Comparison of ENCODE assay signal across 9 cellular contexts in the genomic region with DNA sequence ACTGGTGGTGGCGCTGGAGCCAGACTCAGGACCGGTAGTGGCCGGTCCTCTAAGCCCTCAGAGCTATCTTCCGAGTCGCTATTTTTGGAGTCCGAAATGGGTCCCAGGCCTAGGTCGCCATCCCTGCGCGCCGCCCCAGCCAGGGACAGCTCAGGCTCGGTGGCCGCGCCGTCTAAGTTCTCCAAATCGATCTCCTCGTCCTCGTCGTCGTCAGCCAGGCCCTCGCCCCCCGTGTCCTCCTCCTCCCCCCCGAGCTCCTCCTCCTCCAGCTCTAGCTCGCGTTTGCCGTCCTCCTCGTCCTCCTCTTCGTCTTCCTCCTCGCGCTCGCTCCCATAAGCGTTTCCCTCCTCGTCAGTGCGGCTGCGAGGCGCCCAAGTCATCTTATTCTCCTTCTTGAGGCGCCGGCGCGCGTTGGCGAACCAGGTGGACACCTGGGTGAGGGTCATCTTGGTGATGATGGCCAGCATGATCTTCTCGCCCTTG. TPM values are rescaled to one million over a fixed set of nuclear protein-coding genes. Genes with fewer than 3 reads are reported as not detected.
DNase-seq lines count a peak whose midpoint lies in the region; ATAC-seq and TF ChIP-seq lines count a peak whose summit lies in the region.
"Had no signal": no experiment of that assay in that cellular context is flagged by ENCODE, and none has a peak within 500 bp of the region (broad histone marks: within the 10 kb centered on the region; RNA-seq: fewer than 3 reads in every experiment).

No MANE protein-coding gene starts in this region.

- H3K4me3 ChIP-seq in thymus (ENCODE audit: low read length) = no peak overlapping the region
- H3K4me3 ChIP-seq in BE2C (ENCODE audit: low read depth, low read length) = no peak overlapping the region

- H3K9me3 ChIP-seq in thymus (ENCODE audit: control insufficient read depth) (no peaks in the 10 kb centered on the region), BE2C (no peaks in the 10 kb centered on the region)

- H3K36me3 ChIP-seq in thymus (ENCODE audit: control insufficient read depth, insufficient read depth) (no peaks in the 10 kb centered on the region), BE2C (no peaks in the 10 kb centered on the region)

- no peak for TF ChIP-seq CTCF in BE2C (IDR thresholded peaks at IDR 0.05; ENCODE audit: low read depth, low read length)

- ATAC-seq in HG03280 (IDR thresholded peaks at IDR 0.05; ENCODE audit: unreplicated experiment) (no peak), HG03442 (IDR thresholded peaks at IDR 0.05; ENCODE audit: unreplicated experiment) (no peak)

- H3K27me3 ChIP-seq in thymus (ENCODE audit: control insufficient read depth, insufficient read depth) = peaks cover 93% of the 10 kb centered on the region
- H3K27me3 ChIP-seq in BE2C = peaks cover 76% of the 10 kb centered on the region

- DNase-seq in activated CD8-positive, alpha-beta memory T cell treated with anti-CD3 and anti-CD28 coated beads, Interleukin-2, amount 50 U/mL, for 48 hours = peak; percentile 54
- DNase-seq in activated CD8-positive, alpha-beta memory T cell treated with anti-CD3 and anti-CD28 coated beads for 24 hours = no peak
- DNase-seq in activated T-helper 1 cell treated with anti-CD3 and anti-CD28 coated beads, Interleukin-12 subunit alpha, Interleukin-12 subunit beta, Interleukin-2, Interleukin-4 antibody, amounts not matched to agents 30 ng/mL and 10 ng/mL and 1 ng/mL, durations not matched to agents 14 hours and 24 hours and 36 hours (ENCODE audit: low spot score) = no peak
- DNase-seq in immature natural killer cell = no peak
- DNase-seq in BE2C = no peak
- DNase-seq: NCI-H1930 had no signal

- peaks cover 15% of the 10 kb centered on the region for H3K4me1 Mint-ChIP-seq in activated T-helper 1 cell treated with anti-CD3 and anti-CD28 coated beads, Interleukin-12 subunit alpha, Interleukin-12 subunit beta, Interleukin-2, Interleukin-4 antibody, amounts not matched to agents 30 ng/mL and 10 ng/mL and 1 ng/mL, durations not matched to agents 14 hours and 24 hours and 36 hours (ENCODE audit: low read depth)
- H3K4me1 Mint-ChIP-seq in immature natural killer cell = peaks cover 13% of the 10 kb centered on the region in 2 donors

- intact Hi-C loops in activated T-helper 1 cell treated with anti-CD3 and anti-CD28 coated beads, Interleukin-12 subunit alpha, Interleukin-12 subunit beta, Interleukin-2, Interleukin-4 antibody, amounts not matched to agents 30 ng/mL and 10 ng/mL and 1 ng/mL, durations not matched to agents 14 hours and 24 hours and 36 hours (cut with micrococcal nuclease) = loop anchor here (5.0 kb wide), 4 partner anchors 87 to 1042 kb away; no protein-coding TSS in a partner anchor

- H3K27me3 Mint-ChIP-seq in activated T-helper 1 cell treated with anti-CD3 and anti-CD28 coated beads, Interleukin-12 subunit alpha, Interleukin-12 subunit beta, Interleukin-2, Interleukin-4 antibody, amounts not matched to agents 30 ng/mL and 10 ng/mL and 1 ng/mL, durations not matched to agents 14 hours and 24 hours and 36 hours (ENCODE audit: insufficient read depth) = peaks cover 65% of the 10 kb centered on the region
- peaks cover 23 to 34% (median 28%) of the 10 kb centered on the region in 3 donors for H3K27me3 Mint-ChIP-seq in immature natural killer cell (ENCODE audit: low read depth in 3 of 3)

- H3K36me3 Mint-ChIP-seq in activated T-helper 1 cell treated with anti-CD3 and anti-CD28 coated beads, Interleukin-12 subunit alpha, Interleukin-12 subunit beta, Interleukin-2, Interleukin-4 antibody, amounts not matched to agents 30 ng/mL and 10 ng/mL and 1 ng/mL, durations not matched to agents 14 hours and 24 hours and 36 hours (ENCODE audit: low read depth) = peaks cover 2% of the 10 kb centered on the region
- H3K36me3 Mint-ChIP-seq in immature natural killer cell = peaks cover 0 to 4% (median 0%) of the 10 kb centered on the region in 3 donors

- H3K4me3 Mint-ChIP-seq in activated T-helper 1 cell treated with anti-CD3 and anti-CD28 coated beads, Interleukin-12 subunit alpha, Interleukin-12 subunit beta, Interleukin-2, Interleukin-4 antibody, amounts not matched to agents 30 ng/mL and 10 ng/mL and 1 ng/mL, durations not matched to agents 14 hours and 24 hours and 36 hours = peak overlapping the region; percentile 77
- peak overlapping the region in 3 of 5 donors; percentile 15 to 35 (median 26) for H3K4me3 Mint-ChIP-seq in immature natural killer cell

- H3K4me1 ChIP-seq in thymus (ENCODE audit: control insufficient read depth, insufficient read depth, low read length) (no peaks in the 10 kb centered on the region), BE2C (no peaks in the 10 kb centered on the region)

- WGBS in thymus = 7% methylated on average over 42 of the region's 42 CpGs

- peak overlapping the region; percentile 68 for H3K27ac Mint-ChIP-seq in activated T-helper 1 cell treated with anti-CD3 and anti-CD28 coated beads, Interleukin-12 subunit alpha, Interleukin-12 subunit beta, Interleukin-2, Interleukin-4 antibody, amounts not matched to agents 30 ng/mL and 10 ng/mL and 1 ng/mL, durations not matched to agents 14 hours and 24 hours and 36 hours
- no peak overlapping the region for H3K27ac Mint-ChIP-seq in immature natural killer cell

- no peaks in the 10 kb centered on the region for H3K9me3 Mint-ChIP-seq in activated T-helper 1 cell treated with anti-CD3 and anti-CD28 coated beads, Interleukin-12 subunit alpha, Interleukin-12 subunit beta, Interleukin-2, Interleukin-4 antibody, amounts not matched to agents 30 ng/mL and 10 ng/mL and 1 ng/mL, durations not matched to agents 14 hours and 24 hours and 36 hours
- H3K9me3 Mint-ChIP-seq in immature natural killer cell = no peaks in the 10 kb centered on the region

- H3K27ac ChIP-seq in thymus (ENCODE audit: low read depth) = peak overlapping the region; percentile 18

RNA-seq across cellular contexts. Expression of a gene that starts 1.6 kb away (rescaled TPM):
- 1.1 and 1.4 TPM in 2 replicates for total RNA-seq in activated T-helper 1 cell treated with anti-CD3 and anti-CD28 coated beads, Interleukin-12 subunit alpha, Interleukin-12 subunit beta, Interleukin-2, Interleukin-4 antibody, amounts not matched to agents 30 ng/mL and 10 ng/mL and 1 ng/mL, durations not matched to agents 14 hours and 24 hours and 36 hours
- polyA plus RNA-seq in immature natural killer cell = not detected
- polyA plus RNA-seq in thymus = 4.3 TPM
- polyA plus RNA-seq in BE2C (2012; ENCODE audit: insufficient read depth, insufficient read length, low read depth) = 0.82 TPM
